ENCODE assay signal across 1 cellular context in genomic region chr13:50080856-50081105, GRCh38.
TF ChIP-seq lines count a peak whose summit lies in the region.

No MANE protein-coding gene starts in this region.

TF ChIP-seq in HCT116, 20 proteins besides CTCF, POLR2A, EP300 and RAD21 (continued from another document):
- TF ChIP-seq EGR1 (IDR thresholded peaks at IDR 0.05; ENCODE audit: low read depth) (no peak), SIN3A (IDR thresholded peaks at IDR 0.05; ENCODE audit: low read depth) (no peak), ELF1 (IDR thresholded peaks at IDR 0.05; ENCODE audit: borderline replicate concordance, low read depth) (no peak), CEBPB (IDR thresholded peaks at IDR 0.05; ENCODE audit: low read depth) (no peak), POLR2AphosphoS5 (IDR thresholded peaks at IDR 0.05; ENCODE audit: low read depth, low read length) (no peak)
